8 cellular contexts compared by ENCODE assay signal in genomic region chrX:47217852-47218279, GRCh38. TPM values are rescaled to one million over a fixed set of nuclear protein-coding genes. Genes with fewer than 3 reads are reported as not detected.
A peak's percentile ranks its signal among the peaks of the same experiment; 100 is the strongest.
DNase-seq lines count a peak whose midpoint lies in the region; ATAC-seq, FAIRE-seq and TF ChIP-seq lines count a peak whose summit lies in the region.

No MANE protein-coding gene starts in this region.

- no peaks in the 10 kb centered on the region for H3K9me3 Mint-ChIP-seq in chondrocyte (ENCODE audit: low read depth)

- peak; percentile 99 for FAIRE-seq in kidney (lab: Jason Lieb, UNC)

- TF ChIP-seq CTCF in AG09309 (IDR thresholded peaks at IDR 0.05; ENCODE audit: control insufficient read depth, insufficient read depth, low read depth, low read length, missing control alignments) (no peak), chondrocyte (IDR thresholded peaks at IDR 0.05) (no peak), kidney (IDR thresholded peaks at IDR 0.05; ENCODE audit: borderline replicate concordance, extremely low read depth, insufficient read depth) (no peak)

- ATAC-seq in GM19025 (IDR thresholded peaks at IDR 0.05; ENCODE audit: low read depth, unreplicated experiment), result peak; percentile 86
- peak; percentile 84 for ATAC-seq in HG03342 (IDR thresholded peaks at IDR 0.05; ENCODE audit: unreplicated experiment)

- peak overlapping the region; percentile 98 to 99 for H3K27ac ChIP-seq in kidney (ENCODE audit: low read depth in 2 of 2, low read length in 2 of 2)

- peaks cover 28% of the 10 kb centered on the region for H3K36me3 Mint-ChIP-seq in chondrocyte (ENCODE audit: low read depth)

- H3K36me3 ChIP-seq in kidney (ENCODE audit: control insufficient read depth in 1 of 2, insufficient read depth in 2 of 2, low read length in 2 of 2), result peaks cover 16 to 22% of the 10 kb centered on the region in 2 donors

- peak overlapping the region; percentile 88 for H3K4me3 ChIP-seq in AG09309 (ENCODE audit: control insufficient read depth, low read depth, low read length)
- peak overlapping the region; percentile 82 to 93 for H3K4me3 ChIP-seq in kidney (ENCODE audit: low read length in 2 of 2)

- H3K4me3 Mint-ChIP-seq in chondrocyte (ENCODE audit: unreplicated experiment), result peak overlapping the region; percentile 81

- H3K4me1 ChIP-seq in kidney (ENCODE audit: control insufficient read depth in 1 of 2, insufficient read depth in 1 of 2, low read depth in 1 of 2, low read length in 2 of 2), result peaks cover 0 to 23% of the 10 kb centered on the region in 2 donors

- H3K27me3 Mint-ChIP-seq in chondrocyte (ENCODE audit: low read depth), result no peaks in the 10 kb centered on the region

- intact Hi-C loops in kidney (cut with DNase I), result no loop called here

- DNase-seq in AG09309 (ENCODE audit: low read depth) (peak; percentile 96), NCI-H446 (lab: John Stamatoyannopoulos, UW) (peak; percentile 95 to 98), chondrocyte (ENCODE audit: low spot score) (peak; percentile 99), kidney (peak; percentile 99)
- peak; percentile 91 for DNase-seq in activated CD4-positive, alpha-beta T cell treated with anti-CD3 and anti-CD28 coated beads for 1 hour
- DNase-seq in stimulated activated CD4-positive, alpha-beta T cell treated with anti-CD3 and anti-CD28 coated beads, Interleukin-15, amount 100 ng/mL, for 1 hour (ENCODE audit: low read depth in 1 of 2, low spot score in 1 of 2), result peak; percentile 87 to 89

- H3K9me3 ChIP-seq in kidney (ENCODE audit: control insufficient read depth in 1 of 2, low read length in 2 of 2), result no peaks in the 10 kb centered on the region

- H3K4me1 Mint-ChIP-seq in chondrocyte (ENCODE audit: low read depth), result peaks cover 62% of the 10 kb centered on the region

- H3K9ac ChIP-seq in kidney (ENCODE audit: low read length in 2 of 2), result peak overlapping the region; percentile 49 to 97

- peak overlapping the region; percentile 100 for H3K27ac Mint-ChIP-seq in chondrocyte (ENCODE audit: unreplicated experiment)

RNA-seq across cellular contexts. Expression of gene CDK16, which starts 0.6 kb away (rescaled TPM):
- total RNA-seq in chondrocyte (172 to 183 TPM (median 179 TPM) in 3 replicates), kidney (96.1 TPM)
- 89.1 TPM for polyA plus RNA-seq in kidney (ENCODE audit: insufficient read depth, low read depth, low replicate concordance)

RNA-seq across cellular contexts. Expression of gene USP11, which starts 14.9 kb away (rescaled TPM):
- total RNA-seq in chondrocyte (151 to 189 TPM (median 157 TPM) in 3 replicates), kidney (91.6 TPM)
- 30.9 TPM for polyA plus RNA-seq in kidney (ENCODE audit: insufficient read depth, low read depth, low replicate concordance)

RNA-seq across cellular contexts. Expression of gene UBA1, which starts 24.2 kb away (rescaled TPM):
- total RNA-seq in chondrocyte (299 to 312 TPM (median 311 TPM) in 3 replicates), kidney (218 TPM)
- 155 TPM for polyA plus RNA-seq in kidney (ENCODE audit: insufficient read depth, low read depth, low replicate concordance)

Comparison
In these comparisons a context has a peak if more than half of its experiments do, and no peak if none do; other contexts are left out.
1. Peak in every context shown above with its lines: DNase-seq, ATAC-seq, H3K4me3 ChIP-seq and H3K27ac ChIP-seq.